ENCODE assay signal across 1 cellular context in the genomic region with DNA sequence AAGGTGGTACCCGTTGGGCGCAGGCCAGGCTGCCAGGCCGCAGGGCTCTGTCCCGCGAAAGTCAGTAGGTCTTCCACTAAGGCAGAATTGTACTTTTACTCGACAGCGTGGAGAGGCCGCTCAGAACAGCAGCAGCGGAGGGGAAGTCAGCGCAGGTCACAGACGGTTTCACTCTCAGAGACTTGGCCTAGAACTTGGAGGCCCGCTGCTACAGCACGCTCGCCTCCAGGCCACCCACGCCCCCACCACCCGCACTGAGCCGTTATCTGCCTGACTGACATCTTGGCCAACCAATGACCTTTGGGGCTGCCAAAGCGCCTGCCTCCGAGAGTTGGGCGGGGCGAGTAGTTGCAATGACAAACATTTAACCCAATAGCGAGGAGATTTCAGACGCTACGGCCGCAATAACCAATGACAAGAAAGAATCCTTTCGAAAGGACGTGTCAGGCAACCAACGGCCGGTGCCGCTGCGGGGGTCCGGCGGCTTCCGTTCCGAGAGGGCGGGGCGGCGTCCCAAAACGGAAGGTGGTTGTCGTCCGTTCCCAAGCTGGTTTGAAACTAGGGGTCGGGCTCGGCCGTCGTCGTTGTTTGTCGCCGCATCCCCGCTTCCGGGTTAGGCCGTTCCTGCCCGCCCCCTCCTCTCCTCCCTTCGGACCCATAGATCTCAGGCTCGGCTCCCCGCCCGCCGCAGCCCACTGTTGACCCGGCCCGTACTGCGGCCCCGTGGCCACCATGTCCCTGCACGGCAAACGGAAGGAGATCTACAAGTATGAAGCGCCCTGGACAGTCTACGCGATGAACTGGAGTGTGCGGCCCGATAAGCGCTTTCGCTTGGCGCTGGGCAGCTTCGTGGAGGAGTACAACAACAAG.
TF ChIP-seq lines count a peak whose summit lies in the region.

Gene DCAF7, plus strand, starts transcription at position 532 of the 870 bp plus-strand sequence. Its CDS starts 201 bp downstream, at position 733.

TF ChIP-seq in K562, 482 proteins besides CTCF, POLR2A, EP300 and RAD21 (continued from another document and continues in another):
- TF ChIP-seq, protein P1, sequence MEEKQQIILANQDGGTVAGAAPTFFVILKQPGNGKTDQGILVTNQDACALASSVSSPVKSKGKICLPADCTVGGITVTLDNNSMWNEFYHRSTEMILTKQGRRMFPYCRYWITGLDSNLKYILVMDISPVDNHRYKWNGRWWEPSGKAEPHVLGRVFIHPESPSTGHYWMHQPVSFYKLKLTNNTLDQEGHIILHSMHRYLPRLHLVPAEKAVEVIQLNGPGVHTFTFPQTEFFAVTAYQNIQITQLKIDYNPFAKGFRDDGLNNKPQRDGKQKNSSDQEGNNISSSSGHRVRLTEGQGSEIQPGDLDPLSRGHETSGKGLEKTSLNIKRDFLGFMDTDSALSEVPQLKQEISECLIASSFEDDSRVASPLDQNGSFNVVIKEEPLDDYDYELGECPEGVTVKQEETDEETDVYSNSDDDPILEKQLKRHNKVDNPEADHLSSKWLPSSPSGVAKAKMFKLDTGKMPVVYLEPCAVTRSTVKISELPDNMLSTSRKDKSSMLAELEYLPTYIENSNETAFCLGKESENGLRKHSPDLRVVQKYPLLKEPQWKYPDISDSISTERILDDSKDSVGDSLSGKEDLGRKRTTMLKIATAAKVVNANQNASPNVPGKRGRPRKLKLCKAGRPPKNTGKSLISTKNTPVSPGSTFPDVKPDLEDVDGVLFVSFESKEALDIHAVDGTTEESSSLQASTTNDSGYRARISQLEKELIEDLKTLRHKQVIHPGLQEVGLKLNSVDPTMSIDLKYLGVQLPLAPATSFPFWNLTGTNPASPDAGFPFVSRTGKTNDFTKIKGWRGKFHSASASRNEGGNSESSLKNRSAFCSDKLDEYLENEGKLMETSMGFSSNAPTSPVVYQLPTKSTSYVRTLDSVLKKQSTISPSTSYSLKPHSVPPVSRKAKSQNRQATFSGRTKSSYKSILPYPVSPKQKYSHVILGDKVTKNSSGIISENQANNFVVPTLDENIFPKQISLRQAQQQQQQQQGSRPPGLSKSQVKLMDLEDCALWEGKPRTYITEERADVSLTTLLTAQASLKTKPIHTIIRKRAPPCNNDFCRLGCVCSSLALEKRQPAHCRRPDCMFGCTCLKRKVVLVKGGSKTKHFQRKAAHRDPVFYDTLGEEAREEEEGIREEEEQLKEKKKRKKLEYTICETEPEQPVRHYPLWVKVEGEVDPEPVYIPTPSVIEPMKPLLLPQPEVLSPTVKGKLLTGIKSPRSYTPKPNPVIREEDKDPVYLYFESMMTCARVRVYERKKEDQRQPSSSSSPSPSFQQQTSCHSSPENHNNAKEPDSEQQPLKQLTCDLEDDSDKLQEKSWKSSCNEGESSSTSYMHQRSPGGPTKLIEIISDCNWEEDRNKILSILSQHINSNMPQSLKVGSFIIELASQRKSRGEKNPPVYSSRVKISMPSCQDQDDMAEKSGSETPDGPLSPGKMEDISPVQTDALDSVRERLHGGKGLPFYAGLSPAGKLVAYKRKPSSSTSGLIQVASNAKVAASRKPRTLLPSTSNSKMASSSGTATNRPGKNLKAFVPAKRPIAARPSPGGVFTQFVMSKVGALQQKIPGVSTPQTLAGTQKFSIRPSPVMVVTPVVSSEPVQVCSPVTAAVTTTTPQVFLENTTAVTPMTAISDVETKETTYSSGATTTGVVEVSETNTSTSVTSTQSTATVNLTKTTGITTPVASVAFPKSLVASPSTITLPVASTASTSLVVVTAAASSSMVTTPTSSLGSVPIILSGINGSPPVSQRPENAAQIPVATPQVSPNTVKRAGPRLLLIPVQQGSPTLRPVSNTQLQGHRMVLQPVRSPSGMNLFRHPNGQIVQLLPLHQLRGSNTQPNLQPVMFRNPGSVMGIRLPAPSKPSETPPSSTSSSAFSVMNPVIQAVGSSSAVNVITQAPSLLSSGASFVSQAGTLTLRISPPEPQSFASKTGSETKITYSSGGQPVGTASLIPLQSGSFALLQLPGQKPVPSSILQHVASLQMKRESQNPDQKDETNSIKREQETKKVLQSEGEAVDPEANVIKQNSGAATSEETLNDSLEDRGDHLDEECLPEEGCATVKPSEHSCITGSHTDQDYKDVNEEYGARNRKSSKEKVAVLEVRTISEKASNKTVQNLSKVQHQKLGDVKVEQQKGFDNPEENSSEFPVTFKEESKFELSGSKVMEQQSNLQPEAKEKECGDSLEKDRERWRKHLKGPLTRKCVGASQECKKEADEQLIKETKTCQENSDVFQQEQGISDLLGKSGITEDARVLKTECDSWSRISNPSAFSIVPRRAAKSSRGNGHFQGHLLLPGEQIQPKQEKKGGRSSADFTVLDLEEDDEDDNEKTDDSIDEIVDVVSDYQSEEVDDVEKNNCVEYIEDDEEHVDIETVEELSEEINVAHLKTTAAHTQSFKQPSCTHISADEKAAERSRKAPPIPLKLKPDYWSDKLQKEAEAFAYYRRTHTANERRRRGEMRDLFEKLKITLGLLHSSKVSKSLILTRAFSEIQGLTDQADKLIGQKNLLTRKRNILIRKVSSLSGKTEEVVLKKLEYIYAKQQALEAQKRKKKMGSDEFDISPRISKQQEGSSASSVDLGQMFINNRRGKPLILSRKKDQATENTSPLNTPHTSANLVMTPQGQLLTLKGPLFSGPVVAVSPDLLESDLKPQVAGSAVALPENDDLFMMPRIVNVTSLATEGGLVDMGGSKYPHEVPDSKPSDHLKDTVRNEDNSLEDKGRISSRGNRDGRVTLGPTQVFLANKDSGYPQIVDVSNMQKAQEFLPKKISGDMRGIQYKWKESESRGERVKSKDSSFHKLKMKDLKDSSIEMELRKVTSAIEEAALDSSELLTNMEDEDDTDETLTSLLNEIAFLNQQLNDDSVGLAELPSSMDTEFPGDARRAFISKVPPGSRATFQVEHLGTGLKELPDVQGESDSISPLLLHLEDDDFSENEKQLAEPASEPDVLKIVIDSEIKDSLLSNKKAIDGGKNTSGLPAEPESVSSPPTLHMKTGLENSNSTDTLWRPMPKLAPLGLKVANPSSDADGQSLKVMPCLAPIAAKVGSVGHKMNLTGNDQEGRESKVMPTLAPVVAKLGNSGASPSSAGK (IDR thresholded peaks at IDR 0.05) = peak; percentile 87
- TF ChIP-seq PRDM10 (IDR thresholded peaks at IDR 0.05; ENCODE audit: partially characterized antibody) (peak; percentile 59), CTBP1 (IDR thresholded peaks at IDR 0.05; ENCODE audit: borderline replicate concordance) (peak; percentile 56; the same call in 1 of the 2 replicates), YBX1 (IDR thresholded peaks at IDR 0.05) (no peak), MBD1 (CRISPR knock-in tag; IDR thresholded peaks at IDR 0.05) (no peak), TCFL5 (CRISPR knock-in tag; conservative IDR thresholded peaks at IDR 0.05) (no peak), SMC3 (conservative IDR thresholded peaks at IDR 0.05; ENCODE audit: insufficient read depth, low read depth, low read length) (no peak), STAG1 (CRISPR knock-in tag; IDR thresholded peaks at IDR 0.05; ENCODE audit: borderline replicate concordance) (no peak), THRB (CRISPR knock-in tag; conservative IDR thresholded peaks at IDR 0.05) (no peak), NRF1 (conservative IDR thresholded peaks at IDR 0.05 in 1 of 2, IDR thresholded peaks at IDR 0.05 in 1 of 2) (peak; percentile 78 to 81), ZMIZ1 (IDR thresholded peaks at IDR 0.05; ENCODE audit: low read depth in 2 of 2, low read length in 2 of 2) (no peak)
- TF ChIP-seq, protein P2, sequence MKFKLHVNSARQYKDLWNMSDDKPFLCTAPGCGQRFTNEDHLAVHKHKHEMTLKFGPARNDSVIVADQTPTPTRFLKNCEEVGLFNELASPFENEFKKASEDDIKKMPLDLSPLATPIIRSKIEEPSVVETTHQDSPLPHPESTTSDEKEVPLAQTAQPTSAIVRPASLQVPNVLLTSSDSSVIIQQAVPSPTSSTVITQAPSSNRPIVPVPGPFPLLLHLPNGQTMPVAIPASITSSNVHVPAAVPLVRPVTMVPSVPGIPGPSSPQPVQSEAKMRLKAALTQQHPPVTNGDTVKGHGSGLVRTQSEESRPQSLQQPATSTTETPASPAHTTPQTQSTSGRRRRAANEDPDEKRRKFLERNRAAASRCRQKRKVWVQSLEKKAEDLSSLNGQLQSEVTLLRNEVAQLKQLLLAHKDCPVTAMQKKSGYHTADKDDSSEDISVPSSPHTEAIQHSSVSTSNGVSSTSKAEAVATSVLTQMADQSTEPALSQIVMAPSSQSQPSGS (CRISPR knock-in tag; IDR thresholded peaks at IDR 0.05) = no peak
- TF ChIP-seq, protein P3, sequence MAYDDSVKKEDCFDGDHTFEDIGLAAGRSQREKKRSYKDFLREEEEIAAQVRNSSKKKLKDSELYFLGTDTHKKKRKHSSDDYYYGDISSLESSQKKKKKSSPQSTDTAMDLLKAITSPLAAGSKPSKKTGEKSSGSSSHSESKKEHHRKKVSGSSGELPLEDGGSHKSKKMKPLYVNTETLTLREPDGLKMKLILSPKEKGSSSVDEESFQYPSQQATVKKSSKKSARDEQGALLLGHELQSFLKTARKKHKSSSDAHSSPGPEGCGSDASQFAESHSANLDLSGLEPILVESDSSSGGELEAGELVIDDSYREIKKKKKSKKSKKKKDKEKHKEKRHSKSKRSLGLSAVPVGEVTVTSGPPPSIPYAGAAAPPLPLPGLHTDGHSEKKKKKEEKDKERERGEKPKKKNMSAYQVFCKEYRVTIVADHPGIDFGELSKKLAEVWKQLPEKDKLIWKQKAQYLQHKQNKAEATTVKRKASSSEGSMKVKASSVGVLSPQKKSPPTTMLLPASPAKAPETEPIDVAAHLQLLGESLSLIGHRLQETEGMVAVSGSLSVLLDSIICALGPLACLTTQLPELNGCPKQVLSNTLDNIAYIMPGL (CRISPR knock-in tag; IDR thresholded peaks at IDR 0.05) = no peak
- TF ChIP-seq, protein P4, sequence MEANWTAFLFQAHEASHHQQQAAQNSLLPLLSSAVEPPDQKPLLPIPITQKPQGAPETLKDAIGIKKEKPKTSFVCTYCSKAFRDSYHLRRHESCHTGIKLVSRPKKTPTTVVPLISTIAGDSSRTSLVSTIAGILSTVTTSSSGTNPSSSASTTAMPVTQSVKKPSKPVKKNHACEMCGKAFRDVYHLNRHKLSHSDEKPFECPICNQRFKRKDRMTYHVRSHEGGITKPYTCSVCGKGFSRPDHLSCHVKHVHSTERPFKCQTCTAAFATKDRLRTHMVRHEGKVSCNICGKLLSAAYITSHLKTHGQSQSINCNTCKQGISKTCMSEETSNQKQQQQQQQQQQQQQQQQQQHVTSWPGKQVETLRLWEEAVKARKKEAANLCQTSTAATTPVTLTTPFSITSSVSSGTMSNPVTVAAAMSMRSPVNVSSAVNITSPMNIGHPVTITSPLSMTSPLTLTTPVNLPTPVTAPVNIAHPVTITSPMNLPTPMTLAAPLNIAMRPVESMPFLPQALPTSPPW (CRISPR knock-in tag; IDR thresholded peaks at IDR 0.05) = peak; percentile 98
